In the genomic region with DNA sequence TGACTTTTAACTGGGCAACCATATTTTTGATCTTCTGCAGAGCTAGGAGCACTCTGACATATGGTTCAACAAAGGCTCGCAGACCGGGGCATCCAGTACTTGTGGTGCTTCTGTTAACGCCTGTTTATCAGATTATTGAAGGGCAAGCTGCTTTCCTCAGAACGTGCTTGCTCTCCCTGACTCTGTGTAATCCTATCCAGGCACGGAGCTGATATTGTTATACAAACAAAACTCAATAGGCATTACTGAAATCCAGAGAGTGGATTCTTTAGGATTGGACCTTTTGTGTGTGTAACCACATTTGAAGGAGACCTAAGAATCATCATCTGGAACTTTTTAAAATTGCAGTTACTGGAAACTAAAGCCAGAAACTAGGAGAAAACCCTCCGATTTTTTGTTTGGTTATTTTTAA, we compare ENCODE assay signal across 10 cellular contexts.
DNase-seq lines count a peak whose midpoint lies in the region; ATAC-seq, FAIRE-seq and TF ChIP-seq lines count a peak whose summit lies in the region.
"Had no signal": no experiment of that assay in that cellular context is flagged by ENCODE, and none has a peak within 500 bp of the region (broad histone marks: within the 10 kb centered on the region; RNA-seq: fewer than 3 reads in every experiment).

No MANE protein-coding gene starts in this region.

- H3K27me3 ChIP-seq in lower lobe of right lung (ENCODE audit: low read depth): no peaks in the 10 kb centered on the region
- no peaks in the 10 kb centered on the region for H3K27me3 ChIP-seq in uterus

- H3K27ac ChIP-seq in lower lobe of right lung: no peak overlapping the region
- peak overlapping the region; percentile 47 to 61 for H3K27ac ChIP-seq in uterus

- intact Hi-C loops in lower lobe of right lung (cut with DNase I) (no loop called here), uterus (cut with DNase I; ENCODE audit: low total_unique reads) (no loop called here)

- TF ChIP-seq CTCF in lower lobe of right lung (IDR thresholded peaks at IDR 0.05): no peak
- TF ChIP-seq CTCF in uterus (IDR thresholded peaks at IDR 0.05): no peak
- TF ChIP-seq CTCF in GM13977 (IDR thresholded peaks at IDR 0.05; ENCODE audit: extremely low read depth, insufficient read depth, missing control alignments): no peak

- H3K4me3 ChIP-seq in lower lobe of right lung (no peak overlapping the region), uterus (no peak overlapping the region)
- H3K4me3 ChIP-seq: K562 had no signal

- peak; percentile 34 to 73 for ATAC-seq in lower lobe of right lung
- ATAC-seq: K562 had no signal

- no peak for TF ChIP-seq POLR2A in uterus (IDR thresholded peaks at IDR 0.05)

- no peaks in the 10 kb centered on the region for H3K36me3 ChIP-seq in lower lobe of right lung
- H3K36me3 ChIP-seq in uterus: no peaks in the 10 kb centered on the region

- H3K9me3 ChIP-seq in lower lobe of right lung (no peaks in the 10 kb centered on the region), uterus (no peaks in the 10 kb centered on the region)

- no peak for FAIRE-seq in RCC 7860 (lab: Jason Lieb, UNC)
- FAIRE-seq: colon, K562 had no signal

- H3K4me1 ChIP-seq in lower lobe of right lung (peaks cover 56% of the 10 kb centered on the region), uterus (peaks cover 0 to 16% of the 10 kb centered on the region in 2 donors)

- DNase-seq in NCI-H748 (lab: John Stamatoyannopoulos, UW; ENCODE audit: unreplicated experiment) (peak; percentile 59), NCI-H748 treated with DMSO at 0.1 percent for 48 hours (lab: John Stamatoyannopoulos, UW) (no peak), astrocyte of the hippocampus (ENCODE audit: low read depth, low spot score) (peak; percentile 25), lower lobe of right lung (no peak), uterus (no peak), RCC 7860 (ENCODE audit: low spot score) (no peak), GM13977 (ENCODE audit: low spot score) (no peak), iPS-NIHi11 (ENCODE audit: low spot score) (no peak)

- in situ Hi-C loops in GM13977 (cut with MboI; ENCODE audit: low pct_unique_long_range_greater_than_20kb, low sequenced_read_pairs, unreplicated experiment): no loop called here

Comparison
In these comparisons a context has a peak if more than half of its experiments do, and no peak if none do; other contexts are left out.
1. DNase-seq: peak in NCI-H748 (single experiment) and astrocyte of the hippocampus (single experiment); none in NCI-H748 treated with DMSO at 0.1 percent for 48 hours (single experiment), lower lobe of right lung (single experiment), uterus (0 of 2), RCC 7860 (single experiment), GM13977 (single experiment) and iPS-NIHi11 (single experiment).